21 cellular contexts compared by ENCODE assay signal in the genomic region with DNA sequence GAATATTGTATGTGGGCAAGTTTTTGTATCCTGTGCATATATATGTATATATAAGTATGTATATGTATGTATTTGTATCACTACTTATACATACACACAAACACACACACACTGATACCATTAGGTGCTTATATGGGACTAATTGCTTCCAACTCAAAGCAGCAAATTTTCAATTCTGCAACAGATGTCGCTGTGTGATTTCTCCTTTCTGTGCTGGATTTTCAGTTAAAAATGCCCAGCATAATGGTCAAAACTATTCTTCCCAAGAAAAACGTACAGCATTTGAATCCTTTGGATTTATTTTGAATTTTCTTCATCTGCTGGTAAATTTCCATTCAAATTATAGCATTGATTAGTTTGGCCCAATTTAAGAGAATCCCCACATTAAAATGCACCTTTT. TPM values are rescaled to one million over a fixed set of nuclear protein-coding genes. Genes with fewer than 3 reads are reported as not detected.
DNase-seq lines count a peak whose midpoint lies in the region; ATAC-seq and TF ChIP-seq lines count a peak whose summit lies in the region.
"Had no signal": no experiment of that assay in that cellular context is flagged by ENCODE, and none has a peak within 500 bp of the region (broad histone marks: within the 10 kb centered on the region; RNA-seq: fewer than 3 reads in every experiment).

No MANE protein-coding gene starts in this region.

- H3K27me3 ChIP-seq in trophoblast cell (ENCODE audit: insufficient read depth, low read length): no peaks in the 10 kb centered on the region
- peaks cover 44% of the 10 kb centered on the region for H3K27me3 ChIP-seq in osteoblast (ENCODE audit: insufficient read depth, low read length)

- no peak overlapping the region for H4K8ac ChIP-seq in trophoblast cell (ENCODE audit: low read depth, low read length)

- H3K79me2 ChIP-seq in OCI-LY7 (ENCODE audit: insufficient read depth, low read depth, low read length) (peaks cover 60% of the 10 kb centered on the region), trophoblast cell (ENCODE audit: control insufficient read depth, insufficient read depth, low read length, poor library complexity) (peaks cover 15% of the 10 kb centered on the region), osteoblast (ENCODE audit: insufficient read depth, low read length) (no peaks in the 10 kb centered on the region)

- H3K4me3 Mint-ChIP-seq in endothelial cell (ENCODE audit: unreplicated experiment): no peak overlapping the region
- H3K4me3 Mint-ChIP-seq: B cell; CD4-positive, CD25-positive, alpha-beta regulatory T cell; IgD-negative memory B cell had no signal

- POLR2A ChIA-PET in OCI-LY7 (lab: Charles Lee): interaction anchor here (1.0 kb wide), 1 partner anchor 10 kb away, joined by 3 read pairs; no protein-coding TSS in a partner anchor

- no peak overlapping the region for H3K27ac ChIP-seq in OCI-LY7 (ENCODE audit: low read depth, low read length, poor library complexity, severe bottlenecking)
- H3K27ac ChIP-seq in temporal lobe (ENCODE audit: low read depth, low read length): peak overlapping the region; percentile 92
- no peak overlapping the region for H3K27ac ChIP-seq in trophoblast cell (ENCODE audit: low read depth, low read length)
- no peak overlapping the region for H3K27ac ChIP-seq in osteoblast (ENCODE audit: low read depth, low read length)
- H3K27ac ChIP-seq: 22Rv1, GM23248 had no signal

- no peak overlapping the region for H3K18ac ChIP-seq in trophoblast cell (ENCODE audit: low read length)

- WGBS in trophoblast cell (ENCODE audit: extremely low coverage, insufficient coverage, insufficient read length): no CpG with 5 or more reads among the region's 2 CpGs

- no peaks in the 10 kb centered on the region for H3K9me3 Mint-ChIP-seq in endothelial cell (ENCODE audit: unreplicated experiment)

- peaks cover 9% of the 10 kb centered on the region for H3K79me1 ChIP-seq in trophoblast cell (ENCODE audit: low read length)

- H4K12ac ChIP-seq in trophoblast cell (ENCODE audit: low read depth, low read length): no peak overlapping the region

- TF ChIP-seq CTCF in OCI-LY7 (conservative IDR thresholded peaks at IDR 0.05; ENCODE audit: low read length) (peak; percentile 64), endothelial cell (IDR thresholded peaks at IDR 0.05; ENCODE audit: unreplicated experiment) (no peak), osteoblast (IDR thresholded peaks at IDR 0.05; ENCODE audit: extremely low read depth, low read depth, low read length) (no peak)

- no peaks in the 10 kb centered on the region for H3K36me3 Mint-ChIP-seq in endothelial cell (ENCODE audit: low read depth, unreplicated experiment)
- H3K36me3 Mint-ChIP-seq: CD4-positive, CD25-positive, alpha-beta regulatory T cell; IgD-negative memory B cell had no signal

- no peak overlapping the region for H2BK12ac ChIP-seq in trophoblast cell (ENCODE audit: low read length)

- H2BK5ac ChIP-seq in trophoblast cell (ENCODE audit: low read depth, low read length, poor library complexity): no peak overlapping the region

- peaks cover 19% of the 10 kb centered on the region for H3K4me1 Mint-ChIP-seq in endothelial cell (ENCODE audit: unreplicated experiment)

- no peaks in the 10 kb centered on the region for H3K9me3 ChIP-seq in OCI-LY7 (ENCODE audit: low read length)
- H3K9me3 ChIP-seq in trophoblast cell (ENCODE audit: insufficient read depth, low read depth, low read length): no peaks in the 10 kb centered on the region
- no peaks in the 10 kb centered on the region for H3K9me3 ChIP-seq in osteoblast (ENCODE audit: low read depth, low read length)
- H3K9me3 ChIP-seq: Caco-2 had no signal

- H3K4me3 ChIP-seq in OCI-LY7 (ENCODE audit: low read depth, low read length, poor library complexity, severe bottlenecking): no peak overlapping the region
- H3K4me3 ChIP-seq in trophoblast cell (ENCODE audit: low read depth, low read length): no peak overlapping the region
- no peak overlapping the region for H3K4me3 ChIP-seq in osteoblast (ENCODE audit: insufficient read depth, low read length)
- H3K4me3 ChIP-seq: GM23248 had no signal

- intact Hi-C loops in OCI-LY7 (cut with micrococcal nuclease; ENCODE audit: unreplicated experiment): loop anchor here (5.0 to 10.0 kb wide), 4 partner anchors 108 to 435 kb away; no protein-coding TSS in a partner anchor

- H3K4me2 ChIP-seq in OCI-LY7 (ENCODE audit: low read length): peak overlapping the region; percentile 91; the same call in 1 of the 2 replicates
- H3K4me2 ChIP-seq in trophoblast cell (ENCODE audit: low read length): no peak overlapping the region
- H3K4me2 ChIP-seq in osteoblast (ENCODE audit: insufficient read depth, low read length): no peak overlapping the region

- H3K36me3 ChIP-seq in OCI-LY7 (ENCODE audit: insufficient read depth, low read length) (no peaks in the 10 kb centered on the region; the same call in 1 of the 2 replicates), trophoblast cell (ENCODE audit: control insufficient read depth in 1 of 2, insufficient read depth in 2 of 2, low read length in 2 of 2) (no peaks in the 10 kb centered on the region), osteoblast (ENCODE audit: insufficient read depth, low read length) (no peaks in the 10 kb centered on the region)

- no peak overlapping the region for H3K14ac ChIP-seq in trophoblast cell (ENCODE audit: low read length)

- H3K23ac ChIP-seq in trophoblast cell (ENCODE audit: low read length): no peak overlapping the region

- H3K4ac ChIP-seq in trophoblast cell (ENCODE audit: low read depth, low read length): no peak overlapping the region

- H3K9ac ChIP-seq in trophoblast cell (ENCODE audit: low read length): no peak overlapping the region
- H3K9ac ChIP-seq: GM23248 had no signal

- peak overlapping the region; percentile 22 for H3K27ac Mint-ChIP-seq in endothelial cell (ENCODE audit: unreplicated experiment)
- H3K27ac Mint-ChIP-seq: B cell; CD4-positive, CD25-positive, alpha-beta regulatory T cell; IgD-negative memory B cell had no signal

- CTCF ChIA-PET in OCI-LY7 (lab: Charles Lee; ENCODE audit: unreplicated experiment): no interaction called here

- BruUV-seq in OCI-LY7 (replicated peaks; lab: Mats Ljungman, UMichigan): no TSS peak

- ATAC-seq in HG02840 (IDR thresholded peaks at IDR 0.05; ENCODE audit: low FRiP score, unreplicated experiment): no peak

- DNase-seq in DMS53 (lab: John Stamatoyannopoulos, UW) (peak; percentile 49), DMS53 treated with DMSO at 0.1 percent for 48 hours (lab: John Stamatoyannopoulos, UW; ENCODE audit: unreplicated experiment) (no peak), OCI-LY7 (ENCODE audit: low spot score) (no peak), endothelial cell (ENCODE audit: low spot score) (no peak), trophoblast cell (no peak), osteoblast (ENCODE audit: insufficient read length, low spot score, missing footprints) (no peak)
- DNase-seq: Caco-2; CD4-positive, CD25-positive, alpha-beta regulatory T cell; DMS153; EL; GM23248; HCEC 1CT; Kasumi-1; NCI-H1105; NCI-H774; SHP77 had no signal

- H2BK120ac ChIP-seq in trophoblast cell (ENCODE audit: insufficient read depth, low read length, poor library complexity): no peak overlapping the region

- H4K20me1 ChIP-seq in OCI-LY7 (ENCODE audit: insufficient read depth, low read length): peaks cover 25% of the 10 kb centered on the region; the same call in 1 of the 2 replicates
- no peaks in the 10 kb centered on the region for H4K20me1 ChIP-seq in osteoblast (ENCODE audit: insufficient read depth, low read length)

- H3K4me1 ChIP-seq in OCI-LY7 (ENCODE audit: insufficient read depth, low read length, poor library complexity, severe bottlenecking) (peaks cover 65% of the 10 kb centered on the region), trophoblast cell (ENCODE audit: control insufficient read depth in 1 of 2, insufficient read depth in 2 of 2, low read length in 2 of 2) (peaks cover 3 to 6% of the 10 kb centered on the region in 2 experiments), osteoblast (ENCODE audit: insufficient read depth, low read length) (peaks cover 6% of the 10 kb centered on the region)

- H3K9me2 ChIP-seq in OCI-LY7 (ENCODE audit: insufficient read depth, low read length): no peaks in the 10 kb centered on the region

- no peak overlapping the region for H4K91ac ChIP-seq in trophoblast cell (ENCODE audit: low read depth, low read length)

- H2AFZ ChIP-seq in OCI-LY7 (ENCODE audit: low read length) (no peak overlapping the region), trophoblast cell (ENCODE audit: insufficient read depth, low read length, poor library complexity) (no peak overlapping the region), osteoblast (ENCODE audit: low read length) (no peak overlapping the region)
- H2AFZ ChIP-seq: GM23248 had no signal

- peaks cover 4% of the 10 kb centered on the region for H3K27me3 Mint-ChIP-seq in endothelial cell (ENCODE audit: unreplicated experiment)

- no peak overlapping the region for H2AK5ac ChIP-seq in trophoblast cell (ENCODE audit: low read length)

RNA-seq across cellular contexts. Expression of a gene that starts 4.3 kb away (rescaled TPM):
- total RNA-seq in OCI-LY7 (2014; rRNA removed; shearing (Covaris generic)): 49.0 and 59.7 TPM in 2 replicates
- total RNA-seq in OCI-LY7 (2022) (78.3 and 89.7 TPM in 2 replicates), endothelial cell (ENCODE audit: unreplicated experiment) (65.5 TPM), temporal lobe (142 TPM), osteoblast (71.6 and 86.5 TPM in 2 replicates)
- 70.4 and 73.0 TPM in 2 replicates for polyA plus RNA-seq in trophoblast cell (2013)
